ENCODE assay signal across 19 cellular contexts in genomic region chr22:23272834-23273233, GRCh38.
DNase-seq lines count a peak whose midpoint lies in the region; ATAC-seq lines count a peak whose summit lies in the region.
"Had no signal": no experiment of that assay in that cellular context is flagged by ENCODE, and none has a peak within 500 bp of the region (broad histone marks: within the 10 kb centered on the region; RNA-seq: fewer than 3 reads in every experiment).

No MANE protein-coding gene starts in this region.

- ATAC-seq in activated naive CD4-positive, alpha-beta T cell treated with anti-CD3 and anti-CD28 coated beads, Interleukin-2, amount 50 U/mL, for 72 hours: no peak
- ATAC-seq in left cardiac atrium (no peak), HG02610 (IDR thresholded peaks at IDR 0.05; ENCODE audit: unreplicated experiment) (no peak)
- ATAC-seq: GM23338, HCT116, HepG2 had no signal

- intact Hi-C loops in left cardiac atrium (cut with DNase I): no loop called here
- intact Hi-C loops in activated CD4-positive, alpha-beta memory T cell treated with anti-CD3 and anti-CD28 coated beads for 36 hours (cut with micrococcal nuclease): no loop called here

- no peak overlapping the region for H2BK5ac ChIP-seq in neuronal stem cell (ENCODE audit: low read length)

- H3K9me3 Mint-ChIP-seq in activated naive CD4-positive, alpha-beta T cell treated with anti-CD3 and anti-CD28 coated beads, Interleukin-2, amount 50 U/mL, for 72 hours: no peaks in the 10 kb centered on the region
- no peaks in the 10 kb centered on the region for H3K9me3 Mint-ChIP-seq in activated CD4-positive, alpha-beta memory T cell treated with anti-CD3 and anti-CD28 coated beads for 36 hours
- H3K9me3 Mint-ChIP-seq: GM23338, HFFc6 had no signal

- H3K4ac ChIP-seq in neuronal stem cell (ENCODE audit: low read length): no peak overlapping the region

- POLR2A ChIA-PET in activated CD4-positive, alpha-beta memory T cell treated with anti-CD3 and anti-CD28 coated beads for 36 hours (lab: Charles Lee): no interaction called here

- H3K27ac ChIP-seq in cingulate gyrus (ENCODE audit: low read depth, low read length): peak overlapping the region; percentile 10
- H3K27ac ChIP-seq in neuronal stem cell (replicated peaks; ENCODE audit: low read length): no peak overlapping the region
- H3K27ac ChIP-seq: BLaER1 had no signal

- H3K4me1 Mint-ChIP-seq in activated CD4-positive, alpha-beta memory T cell treated with anti-CD3 and anti-CD28 coated beads for 36 hours (ENCODE audit: low read depth): peaks cover 8% of the 10 kb centered on the region
- H3K4me1 Mint-ChIP-seq: CD4-positive, alpha-beta memory T cell had no signal

- H3K14ac ChIP-seq in neuronal stem cell (ENCODE audit: low read length): no peak overlapping the region

- H3K4me2 ChIP-seq in neuronal stem cell (ENCODE audit: insufficient read depth, low read length, poor library complexity, severe bottlenecking): no peak overlapping the region
- H3K4me2 ChIP-seq: BLaER1, GM23338 had no signal

- H3K4me3 Mint-ChIP-seq in activated CD4-positive, alpha-beta memory T cell treated with anti-CD3 and anti-CD28 coated beads for 36 hours: no peak overlapping the region
- H3K4me3 Mint-ChIP-seq: CD14-positive monocyte; CD4-positive, alpha-beta memory T cell; GM23338; HFFc6 had no signal

- H3K36me3 ChIP-seq in neuronal stem cell (replicated peaks in 1 of 2; ENCODE audit: control insufficient read depth in 2 of 2, insufficient read depth in 2 of 2, low read length in 2 of 2): peaks cover 51 to 94% of the 10 kb centered on the region in 2 donors

- H2BK120ac ChIP-seq in neuronal stem cell (ENCODE audit: low read depth, low read length): no peak overlapping the region

- no peaks in the 10 kb centered on the region for H3K27me3 ChIP-seq in neuronal stem cell (ENCODE audit: control insufficient read depth in 3 of 3, insufficient read depth in 3 of 3, low read depth in 1 of 3, low read length in 3 of 3)
- H3K27me3 ChIP-seq: BLaER1 had no signal

- no peaks in the 10 kb centered on the region for H3K27me3 Mint-ChIP-seq in activated CD4-positive, alpha-beta memory T cell treated with anti-CD3 and anti-CD28 coated beads for 36 hours
- H3K27me3 Mint-ChIP-seq: CD4-positive, alpha-beta memory T cell had no signal

- no peak overlapping the region for H3K9ac ChIP-seq in neuronal stem cell (ENCODE audit: low read depth, low read length, poor library complexity)
- H3K9ac ChIP-seq: BLaER1 had no signal

- no peak overlapping the region for H2BK12ac ChIP-seq in neuronal stem cell (ENCODE audit: low read length)

- no peaks in the 10 kb centered on the region for H3K79me1 ChIP-seq in neuronal stem cell (ENCODE audit: low read depth, low read length)

- no peak overlapping the region for H4K91ac ChIP-seq in neuronal stem cell (ENCODE audit: low read depth, low read length, poor library complexity)

- no peak overlapping the region for H4K8ac ChIP-seq in neuronal stem cell (ENCODE audit: low read depth, low read length)

- WGBS in neuronal stem cell (ENCODE audit: extremely low coverage in 2 of 2, insufficient read length in 2 of 2, insufficient replicate concordance in 1 of 2), 2 donors: no CpG with 5 or more reads among the region's 11 CpGs

- no peaks in the 10 kb centered on the region for H3K9me3 ChIP-seq in neuronal stem cell (replicated peaks in 1 of 2; ENCODE audit: control insufficient read depth in 2 of 2, insufficient read depth in 1 of 2, low read depth in 1 of 2, low read length in 2 of 2)
- H3K9me3 ChIP-seq: BLaER1 had no signal

- H3K4me3 ChIP-seq in neuronal stem cell (ENCODE audit: low read length in 2 of 2): no peak overlapping the region
- H3K4me3 ChIP-seq: BLaER1, GM23338 had no signal

- no peak overlapping the region for H2BK15ac ChIP-seq in neuronal stem cell (ENCODE audit: low read length)

- no peak overlapping the region for H2AFZ ChIP-seq in neuronal stem cell (ENCODE audit: low read length)
- H2AFZ ChIP-seq: GM23338 had no signal

- CTCF ChIA-PET in activated CD4-positive, alpha-beta memory T cell treated with anti-CD3 and anti-CD28 coated beads for 36 hours (lab: Charles Lee): interaction anchor here (0.6 to 3.4 kb wide), 4 partner anchors 18 to 95 kb away, joined by 3 to 9 read pairs (median 3); no protein-coding TSS in a partner anchor

- H3K4me1 ChIP-seq in neuronal stem cell (ENCODE audit: control insufficient read depth in 2 of 2, insufficient read depth in 1 of 2, low read depth in 1 of 2, low read length in 2 of 2): peaks cover 3 to 10% of the 10 kb centered on the region in 2 donors

- no peak for DNase-seq in activated naive CD4-positive, alpha-beta T cell treated with anti-CD3 and anti-CD28 coated beads, Interleukin-2, amount 50 U/mL, for 72 hours (ENCODE audit: low spot score in 2 of 2)
- no peak for DNase-seq in activated naive CD4-positive, alpha-beta T cell treated with anti-CD3 and anti-CD28 coated beads, Interleukin-2, amount 50 U/mL, for 16 hours
- no peak for DNase-seq in neuronal stem cell (ENCODE audit: low spot score)
- no peak for DNase-seq in left cardiac atrium
- DNase-seq in cortex of kidney (lab: John Stamatoyannopoulos, UW): no peak
- no peak for DNase-seq in activated CD4-positive, alpha-beta memory T cell treated with anti-CD3 and anti-CD28 coated beads for 36 hours
- DNase-seq: 8988T; CD4-positive, alpha-beta memory T cell; DMS79 treated with DMSO at 0.1 percent for 48 hours; GF-D8; H7; HFFc6 had no signal

- no peak overlapping the region for H3K18ac ChIP-seq in neuronal stem cell (ENCODE audit: low read length)

- H2AK5ac ChIP-seq in neuronal stem cell (ENCODE audit: low read depth, low read length): no peak overlapping the region

- peak overlapping the region; percentile 37 to 65 for H3K27ac Mint-ChIP-seq in activated naive CD4-positive, alpha-beta T cell treated with anti-CD3 and anti-CD28 coated beads, Interleukin-2, amount 50 U/mL, for 72 hours
- no peak overlapping the region for H3K27ac Mint-ChIP-seq in activated CD4-positive, alpha-beta memory T cell treated with anti-CD3 and anti-CD28 coated beads for 36 hours
- H3K27ac Mint-ChIP-seq: GM23338, HFFc6 had no signal

- no peaks in the 10 kb centered on the region for H3K36me3 Mint-ChIP-seq in activated naive CD4-positive, alpha-beta T cell treated with anti-CD3 and anti-CD28 coated beads, Interleukin-2, amount 50 U/mL, for 72 hours
- peaks cover 12% of the 10 kb centered on the region for H3K36me3 Mint-ChIP-seq in activated CD4-positive, alpha-beta memory T cell treated with anti-CD3 and anti-CD28 coated beads for 36 hours

- H3K23ac ChIP-seq in neuronal stem cell (ENCODE audit: low read depth, low read length, poor library complexity): peak overlapping the region; percentile 16
